In the genomic region with DNA sequence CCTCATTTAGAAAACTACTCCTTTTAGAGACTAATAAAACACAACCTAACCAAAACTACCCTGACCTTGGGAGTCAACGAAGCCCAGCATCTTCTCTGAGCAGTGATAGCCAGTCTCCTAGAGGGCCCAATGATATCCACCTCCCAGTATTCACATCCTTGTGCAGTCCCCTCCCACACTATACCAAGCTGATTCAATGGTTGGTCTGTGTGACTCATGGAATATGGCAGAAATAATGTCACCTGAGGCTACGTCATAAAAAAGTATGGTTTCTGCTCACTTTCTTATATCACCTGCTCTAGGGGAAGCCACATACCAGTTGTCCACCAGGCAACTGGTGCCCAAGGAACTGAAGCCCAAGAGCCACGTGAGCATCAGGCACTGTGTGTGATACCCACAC, we compare ENCODE assay signal across 1 cellular context.
A peak's percentile ranks its signal among the peaks of the same experiment; 100 is the strongest.
TF ChIP-seq lines count a peak whose summit lies in the region.

No MANE protein-coding gene starts in this region.

TF ChIP-seq in K562, 482 proteins besides CTCF, POLR2A, EP300 and RAD21:
- TF ChIP-seq MYNN (IDR thresholded peaks at IDR 0.05) (no peak), MYNN (CRISPR knock-in tag; IDR thresholded peaks at IDR 0.05) (no peak), SUPT5H (IDR thresholded peaks at IDR 0.05) (peak; percentile 43; the same call in 1 of the 2 replicates), TAF1 (IDR thresholded peaks at IDR 0.05; ENCODE audit: control insufficient read depth, extremely low read depth, insufficient read depth, low read length, severe bottlenecking) (no peak), DPF2 (IDR thresholded peaks at IDR 0.05) (no peak)
- TF ChIP-seq, protein P1, sequence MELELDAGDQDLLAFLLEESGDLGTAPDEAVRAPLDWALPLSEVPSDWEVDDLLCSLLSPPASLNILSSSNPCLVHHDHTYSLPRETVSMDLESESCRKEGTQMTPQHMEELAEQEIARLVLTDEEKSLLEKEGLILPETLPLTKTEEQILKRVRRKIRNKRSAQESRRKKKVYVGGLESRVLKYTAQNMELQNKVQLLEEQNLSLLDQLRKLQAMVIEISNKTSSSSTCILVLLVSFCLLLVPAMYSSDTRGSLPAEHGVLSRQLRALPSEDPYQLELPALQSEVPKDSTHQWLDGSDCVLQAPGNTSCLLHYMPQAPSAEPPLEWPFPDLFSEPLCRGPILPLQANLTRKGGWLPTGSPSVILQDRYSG (tag; conservative IDR thresholded peaks at IDR 0.05; ENCODE audit: low read depth), result no peak
- TF ChIP-seq, protein P2, sequence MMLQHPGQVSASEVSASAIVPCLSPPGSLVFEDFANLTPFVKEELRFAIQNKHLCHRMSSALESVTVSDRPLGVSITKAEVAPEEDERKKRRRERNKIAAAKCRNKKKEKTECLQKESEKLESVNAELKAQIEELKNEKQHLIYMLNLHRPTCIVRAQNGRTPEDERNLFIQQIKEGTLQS (IDR thresholded peaks at IDR 0.05), result no peak
- TF ChIP-seq, protein P2 (CRISPR knock-in tag; conservative IDR thresholded peaks at IDR 0.05), result no peak
